2 cellular contexts compared by ENCODE assay signal in genomic region chr7:87047-87446, GRCh38.
TF ChIP-seq lines count a peak whose summit lies in the region.

No MANE protein-coding gene starts in this region.

TF ChIP-seq in IMR-90, 13 proteins besides CTCF, POLR2A, EP300 and RAD21:
- TF ChIP-seq FOS (IDR thresholded peaks at IDR 0.05; ENCODE audit: low read depth, low read length) (no peak), MAFK (IDR thresholded peaks at IDR 0.05; ENCODE audit: low read depth, low read length) (no peak), BHLHE40 (IDR thresholded peaks at IDR 0.05; ENCODE audit: low read depth, low read length) (no peak), NFE2L2 (IDR thresholded peaks at IDR 0.05; ENCODE audit: low read depth, low read length) (no peak), RCOR1 (IDR thresholded peaks at IDR 0.05; ENCODE audit: insufficient replicate concordance, low read length) (no peak), MXI1 (IDR thresholded peaks at IDR 0.05; ENCODE audit: borderline replicate concordance, low read depth, low read length) (no peak), RFX5 (IDR thresholded peaks at IDR 0.05; ENCODE audit: low read depth, low read length) (no peak), SMC3 (IDR thresholded peaks at IDR 0.05; ENCODE audit: low read depth, low read length) (no peak), CHD1 (IDR thresholded peaks at IDR 0.05; ENCODE audit: low read depth, low read length) (no peak), MAZ (IDR thresholded peaks at IDR 0.05; ENCODE audit: borderline replicate concordance, low read depth, low read length) (no peak), CEBPB (IDR thresholded peaks at IDR 0.05; ENCODE audit: low read depth, low read length) (no peak)
- TF ChIP-seq, protein P1, sequence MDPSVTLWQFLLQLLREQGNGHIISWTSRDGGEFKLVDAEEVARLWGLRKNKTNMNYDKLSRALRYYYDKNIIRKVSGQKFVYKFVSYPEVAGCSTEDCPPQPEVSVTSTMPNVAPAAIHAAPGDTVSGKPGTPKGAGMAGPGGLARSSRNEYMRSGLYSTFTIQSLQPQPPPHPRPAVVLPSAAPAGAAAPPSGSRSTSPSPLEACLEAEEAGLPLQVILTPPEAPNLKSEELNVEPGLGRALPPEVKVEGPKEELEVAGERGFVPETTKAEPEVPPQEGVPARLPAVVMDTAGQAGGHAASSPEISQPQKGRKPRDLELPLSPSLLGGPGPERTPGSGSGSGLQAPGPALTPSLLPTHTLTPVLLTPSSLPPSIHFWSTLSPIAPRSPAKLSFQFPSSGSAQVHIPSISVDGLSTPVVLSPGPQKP (IDR thresholded peaks at IDR 0.05; ENCODE audit: borderline replicate concordance, low read depth, low read length): no peak
- TF ChIP-seq, protein P2, sequence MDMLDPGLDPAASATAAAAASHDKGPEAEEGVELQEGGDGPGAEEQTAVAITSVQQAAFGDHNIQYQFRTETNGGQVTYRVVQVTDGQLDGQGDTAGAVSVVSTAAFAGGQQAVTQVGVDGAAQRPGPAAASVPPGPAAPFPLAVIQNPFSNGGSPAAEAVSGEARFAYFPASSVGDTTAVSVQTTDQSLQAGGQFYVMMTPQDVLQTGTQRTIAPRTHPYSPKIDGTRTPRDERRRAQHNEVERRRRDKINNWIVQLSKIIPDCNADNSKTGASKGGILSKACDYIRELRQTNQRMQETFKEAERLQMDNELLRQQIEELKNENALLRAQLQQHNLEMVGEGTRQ (IDR thresholded peaks at IDR 0.05; ENCODE audit: low read depth, low read length): no peak

TF ChIP-seq in H1, 55 proteins besides CTCF, POLR2A, EP300 and RAD21:
- TF ChIP-seq ASH2L (IDR thresholded peaks at IDR 0.05; ENCODE audit: low read length): no peak
- TF ChIP-seq SIN3A (conservative IDR thresholded peaks at IDR 0.05 in 1 of 2, IDR thresholded peaks at IDR 0.05 in 1 of 2; ENCODE audit: low read depth in 1 of 2, low read length in 2 of 2): no peak
- no peak for TF ChIP-seq RBBP5 (IDR thresholded peaks at IDR 0.05; ENCODE audit: borderline replicate concordance, low read depth, low read length)
- TF ChIP-seq GTF2F1 (IDR thresholded peaks at IDR 0.05; ENCODE audit: borderline replicate concordance, low read depth, low read length): no peak
- no peak for TF ChIP-seq JUND (IDR thresholded peaks at IDR 0.05; ENCODE audit: low read length)
- TF ChIP-seq BACH1 (IDR thresholded peaks at IDR 0.05; ENCODE audit: low read length): no peak
- TF ChIP-seq, protein P2 (IDR thresholded peaks at IDR 0.05; ENCODE audit: low read length): no peak
- TF ChIP-seq SIRT6 (IDR thresholded peaks at IDR 0.05; ENCODE audit: low read length): no peak
- TF ChIP-seq ATF3 (IDR thresholded peaks at IDR 0.05; ENCODE audit: insufficient read depth, low read depth, low read length): no peak
- no peak for TF ChIP-seq FOSL1 (IDR thresholded peaks at IDR 0.05; ENCODE audit: insufficient read depth, low read depth, low read length)
- TF ChIP-seq HDAC6 (IDR thresholded peaks at IDR 0.05; ENCODE audit: low read depth, low read length): no peak
- TF ChIP-seq BCL11A (IDR thresholded peaks at IDR 0.05; ENCODE audit: low read depth in 2 of 2, low read length in 2 of 2): no peak
- TF ChIP-seq NANOG (IDR thresholded peaks at IDR 0.05; ENCODE audit: insufficient read depth, low read depth, low read length, poor library complexity, severe bottlenecking): no peak
- TF ChIP-seq CHD2 (IDR thresholded peaks at IDR 0.05; ENCODE audit: low read length): no peak
- no peak for TF ChIP-seq TAF1 (IDR thresholded peaks at IDR 0.05; ENCODE audit: low read depth, low read length)
- TF ChIP-seq ZNF274 (IDR thresholded peaks at IDR 0.05; ENCODE audit: borderline replicate concordance, extremely low read depth, low read length): no peak
- no peak for TF ChIP-seq POU5F1 (IDR thresholded peaks at IDR 0.05; ENCODE audit: low read depth, low read length)
- no peak for TF ChIP-seq CHD1 (IDR thresholded peaks at IDR 0.05; ENCODE audit: low read depth, low read length)
